18 cellular contexts compared by ENCODE assay signal in genomic region chr13:40275636-40276035, GRCh38.
A peak's percentile ranks its signal among the peaks of the same experiment; 100 is the strongest.
DNase-seq lines count a peak whose midpoint lies in the region; FAIRE-seq and TF ChIP-seq lines count a peak whose summit lies in the region.
"Had no signal": no experiment of that assay in that cellular context is flagged by ENCODE, and none has a peak within 500 bp of the region (broad histone marks: within the 10 kb centered on the region; RNA-seq: fewer than 3 reads in every experiment).

No MANE protein-coding gene starts in this region.

- H3K9me3 ChIP-seq in smooth muscle cell (replicated peaks; ENCODE audit: low read depth) = no peaks in the 10 kb centered on the region
- no peaks in the 10 kb centered on the region for H3K9me3 ChIP-seq in esophagus squamous epithelium

- DNase-seq in EL (peak; percentile 71), RCC 7860 (ENCODE audit: low spot score) (peak; percentile 19), fibroblast of the aortic adventitia (ENCODE audit: low read depth) (peak; percentile 28), smooth muscle cell (lab: John Stamatoyannopoulos, UW; ENCODE audit: unreplicated experiment) (no peak), T-helper 9 cell (no peak), GM12892 (ENCODE audit: insufficient read length) (no peak), esophagus squamous epithelium (lab: John Stamatoyannopoulos, UW) (no peak)
- DNase-seq: activated effector memory CD4-positive, alpha-beta T cell treated with Interleukin-2 at 50 U/mL for 16 hours; amygdala; C1 segment of cervical spinal cord; DMS79; IMR-90; NCI-H1048; NCI-H82; T-cell; WERI-Rb-1 had no signal

- H3K27ac ChIP-seq in smooth muscle cell (ENCODE audit: low read depth) (no peak overlapping the region), esophagus squamous epithelium (no peak overlapping the region)
- H3K27ac ChIP-seq: WERI-Rb-1 had no signal

- no peaks in the 10 kb centered on the region for H3F3A ChIP-seq in smooth muscle cell (ENCODE audit: low read depth)

- H3K9ac ChIP-seq in smooth muscle cell (ENCODE audit: low read depth) = no peak overlapping the region

- H3K27me3 ChIP-seq in smooth muscle cell (ENCODE audit: low read depth) (no peaks in the 10 kb centered on the region), esophagus squamous epithelium (no peaks in the 10 kb centered on the region)

- no peaks in the 10 kb centered on the region for H3K79me2 ChIP-seq in smooth muscle cell (ENCODE audit: low read depth)

- FAIRE-seq in RCC 7860 (lab: Jason Lieb, UNC) (no peak), GM12892 (lab: Jason Lieb, UNC) (no peak)
- FAIRE-seq: endometrium, islet of Langerhans had no signal

- peak overlapping the region; percentile 33 for H3K4me2 ChIP-seq in smooth muscle cell

- TF ChIP-seq POLR2A in GM12892 (IDR thresholded peaks at IDR 0.05; ENCODE audit: low read depth, low read length) = no peak
- no peak for TF ChIP-seq POLR2A in esophagus squamous epithelium (IDR thresholded peaks at IDR 0.05)

- peak overlapping the region; percentile 36 for H2AFZ ChIP-seq in smooth muscle cell (ENCODE audit: low read depth)

- H3K4me3 ChIP-seq in fibroblast of the aortic adventitia (ENCODE audit: low read depth, low read length) (no peak overlapping the region), smooth muscle cell (no peak overlapping the region), esophagus squamous epithelium (no peak overlapping the region)

- WGBS in smooth muscle cell (ENCODE audit: low lambda C conversion rate) = 41% methylated on average over 3 of the region's 3 CpGs
- WGBS in esophagus squamous epithelium, 2 donors = 74% methylated on average over 2 to 3 of the region's 3 CpGs

- TF ChIP-seq CTCF in fibroblast of the aortic adventitia (IDR thresholded peaks at IDR 0.05; ENCODE audit: insufficient read depth, low read length) (no peak), smooth muscle cell (IDR thresholded peaks at IDR 0.05; ENCODE audit: borderline replicate concordance, insufficient read depth, poor library complexity, severe bottlenecking) (no peak), esophagus squamous epithelium (IDR thresholded peaks at IDR 0.05) (no peak)

- intact Hi-C loops in esophagus squamous epithelium (cut with DNase I) = no loop called here

- H4K20me1 ChIP-seq in smooth muscle cell (ENCODE audit: low read depth) = no peaks in the 10 kb centered on the region

- H3K36me3 ChIP-seq in smooth muscle cell (ENCODE audit: low read depth) = no peaks in the 10 kb centered on the region
- H3K36me3 ChIP-seq in esophagus squamous epithelium = no peaks in the 10 kb centered on the region
- H3K36me3 ChIP-seq: WERI-Rb-1 had no signal

- no peaks in the 10 kb centered on the region for H3K4me1 ChIP-seq in smooth muscle cell (ENCODE audit: low read depth)
- H3K4me1 ChIP-seq in esophagus squamous epithelium = peaks cover 21 to 27% (median 22%) of the 10 kb centered on the region in 3 donors

Comparison
In these comparisons a context has a peak if more than half of its experiments do, and no peak if none do; other contexts are left out.
1. DNase-seq: peak in EL (single experiment), RCC 7860 (single experiment) and fibroblast of the aortic adventitia (single experiment); none in smooth muscle cell (single experiment), T-helper 9 cell (single experiment), GM12892 (single experiment) and esophagus squamous epithelium (single experiment).